18 cellular contexts compared by ENCODE assay signal in genomic region chr11:120385110-120385509, GRCh38. TPM values are rescaled to one million over a fixed set of nuclear protein-coding genes. Genes with fewer than 3 reads are reported as not detected.
A peak's percentile ranks its signal among the peaks of the same experiment; 100 is the strongest.
DNase-seq lines count a peak whose midpoint lies in the region; ATAC-seq and TF ChIP-seq lines count a peak whose summit lies in the region.
"Had no signal": no experiment of that assay in that cellular context is flagged by ENCODE, and none has a peak within 500 bp of the region (broad histone marks: within the 10 kb centered on the region; RNA-seq: fewer than 3 reads in every experiment).

No MANE protein-coding gene starts in this region.

- TF ChIP-seq CTCF in nephron progenitor cell (IDR thresholded peaks at IDR 0.05) (no peak), GM10266 (IDR thresholded peaks at IDR 0.05; ENCODE audit: control insufficient read depth, insufficient read depth, low read depth, missing control alignments) (no peak)

- peaks cover 48% of the 10 kb centered on the region for H3K36me3 Mint-ChIP-seq in nephron progenitor cell (ENCODE audit: low read depth)

- peak; percentile 14 for DNase-seq in Ammon's horn (ENCODE audit: low spot score)
- peak; percentile 57 for DNase-seq in NCI-H2227 (lab: John Stamatoyannopoulos, UW; ENCODE audit: unreplicated experiment)
- DNase-seq in cerebellum (ENCODE audit: low spot score), result peak; percentile 62
- no peak for DNase-seq in nephron progenitor cell
- DNase-seq in GM10266 (ENCODE audit: extremely low spot score), result no peak
- no peak for DNase-seq in NCI-H1048 (lab: John Stamatoyannopoulos, UW)
- no peak for DNase-seq in medulla oblongata (ENCODE audit: extremely low spot score)
- DNase-seq: activated CD4-positive, alpha-beta T cell treated with anti-CD3 and anti-CD28 coated beads, Interleukin-2, amount 10 ng/mL, durations not matched to agents 24 days and 14 days; activated CD8-positive, alpha-beta memory T cell treated with anti-CD3 and anti-CD28 coated beads, Interleukin-2, amount 50 U/mL, for 48 hours; activated naive CD4-positive, alpha-beta T cell; body of pancreas; CD8-positive, alpha-beta memory T cell; DMS79 treated with DMSO at 0.1 percent for 48 hours; effector CD8-positive, alpha-beta T cell; NCI-H1694 treated with DMSO at 0.1 percent for 48 hours; NCI-H510A treated with DMSO at 0.1 percent for 48 hours; stimulated activated naive CD4-positive, alpha-beta T cell treated with Interleukin-2 at 50 U/mL for 16 hours had no signal

- ATAC-seq in GM18502 (IDR thresholded peaks at IDR 0.05; ENCODE audit: poor library complexity, unreplicated experiment), result no peak
- ATAC-seq: body of pancreas had no signal

- H3K27ac Mint-ChIP-seq in nephron progenitor cell, result peak overlapping the region; percentile 51
- H3K27ac Mint-ChIP-seq: activated CD4-positive, alpha-beta T cell treated with anti-CD3 and anti-CD28 coated beads, Interleukin-2, amount 10 ng/mL, durations not matched to agents 24 days and 14 days had no signal

- H3K27me3 Mint-ChIP-seq in nephron progenitor cell (ENCODE audit: low read depth, poor library complexity), result peaks cover 7% of the 10 kb centered on the region

- H3K4me1 Mint-ChIP-seq in nephron progenitor cell, result no peaks in the 10 kb centered on the region
- H3K4me1 Mint-ChIP-seq: activated CD4-positive, alpha-beta T cell treated with anti-CD3 and anti-CD28 coated beads, Interleukin-2, amount 10 ng/mL, durations not matched to agents 24 days and 14 days had no signal

- no peak overlapping the region for H3K4me3 Mint-ChIP-seq in nephron progenitor cell
- H3K4me3 Mint-ChIP-seq: activated CD4-positive, alpha-beta T cell treated with anti-CD3 and anti-CD28 coated beads, Interleukin-2, amount 10 ng/mL, durations not matched to agents 24 days and 14 days; CD8-positive, alpha-beta memory T cell had no signal

- H3K9me3 Mint-ChIP-seq in nephron progenitor cell, result peaks cover 49% of the 10 kb centered on the region

RNA-seq across cellular contexts. Expression of gene ARHGEF12, which starts 48.9 kb away (rescaled TPM):
- total RNA-seq in cerebellum, result 212 TPM

Comparison
In these comparisons a context has a peak if more than half of its experiments do, and no peak if none do; other contexts are left out.
1. DNase-seq: peak in Ammon's horn (single experiment), NCI-H2227 (single experiment) and cerebellum (single experiment); none in nephron progenitor cell (single experiment), GM10266 (single experiment), NCI-H1048 (single experiment) and medulla oblongata (single experiment).